ENCODE assay signal across 1 cellular context in genomic region chr19:9165256-9165655, GRCh38.
TF ChIP-seq lines count a peak whose summit lies in the region.

No MANE protein-coding gene starts in this region.

TF ChIP-seq in HepG2, 621 proteins besides CTCF, POLR2A, EP300 and RAD21:
- TF ChIP-seq DR1 (CRISPR knock-in tag; IDR thresholded peaks at IDR 0.05) (no peak), ZFY (CRISPR knock-in tag; IDR thresholded peaks at IDR 0.05) (no peak), ZNF430 (CRISPR knock-in tag; IDR thresholded peaks at IDR 0.05) (no peak), MAZ (IDR thresholded peaks at IDR 0.05; ENCODE audit: borderline replicate concordance, low read depth, low read length) (no peak), MAZ (CRISPR knock-in tag; IDR thresholded peaks at IDR 0.05; ENCODE audit: low read depth) (no peak), ZNF687 (CRISPR knock-in tag; IDR thresholded peaks at IDR 0.05) (no peak), ZNF772 (CRISPR knock-in tag; IDR thresholded peaks at IDR 0.05) (no peak), PCBP1 (IDR thresholded peaks at IDR 0.05; ENCODE audit: borderline replicate concordance, low read depth, low read length) (no peak), SUZ12 (IDR thresholded peaks at IDR 0.05; ENCODE audit: low read depth, low read length) (no peak), HMGA1 (CRISPR knock-in tag; conservative IDR thresholded peaks at IDR 0.05) (no peak), MED13 (CRISPR knock-in tag; IDR thresholded peaks at IDR 0.05) (no peak)
TF ChIP-seq in HepG2: peak in this region for 0.
